ENCODE assay signal across 31 cellular contexts in genomic region chr1:102019530-102019929, GRCh38. TPM values are rescaled to one million over a fixed set of nuclear protein-coding genes. Genes with fewer than 3 reads are reported as not detected.
"Had no signal": no experiment of that assay in that cellular context is flagged by ENCODE, and none has a peak within 500 bp of the region (broad histone marks: within the 10 kb centered on the region; RNA-seq: fewer than 3 reads in every experiment).

No MANE protein-coding gene starts in this region.

- ATAC-seq: activated CD4-positive, alpha-beta T cell treated with anti-CD3 and anti-CD28 coated beads for 36 hours; activated CD8-positive, alpha-beta T cell treated with anti-CD3 and anti-CD28 coated beads, Interleukin-2, amount 10 ng/mL, durations not matched to agents 7 days and 5 days; activated naive CD4-positive, alpha-beta T cell treated with anti-CD3 and anti-CD28 coated beads, Interleukin-2, amount 50 U/mL, for 72 hours; activated T-cell treated with anti-CD3 and anti-CD28 coated beads, Interleukin-2, amount 50 U/mL, for 72 hours; foreskin keratinocyte; gastroesophageal sphincter; heart right ventricle had no signal

- H3K4me1 ChIP-seq: ascending aorta, breast epithelium, colonic mucosa, esophagus muscularis mucosa, foreskin keratinocyte, gastroesophageal sphincter, heart right ventricle had no signal

- H3K9me3 ChIP-seq: ascending aorta, colonic mucosa had no signal

- DNase-seq: activated CD4-positive, alpha-beta memory T cell treated with anti-CD3 and anti-CD28 coated beads for 36 hours; activated CD4-positive, alpha-beta T cell treated with anti-CD3 and anti-CD28 coated beads for 36 hours; activated CD4-positive, alpha-beta T cell treated with anti-CD3 and anti-CD28 coated beads, Interleukin-2, amount 10 ng/mL, durations not matched to agents 24 days and 14 days; activated CD4-positive, CD25-positive, alpha-beta regulatory T cell; activated CD4-positive, CD25-positive, alpha-beta regulatory T cell treated with anti-CD3 and anti-CD28 coated beads, Interleukin-2, amount 50 U/mL, for 72 hours; activated CD8-positive, alpha-beta memory T cell treated with anti-CD3 and anti-CD28 coated beads, Interleukin-2, amount 50 U/mL, for 48 hours; activated CD8-positive, alpha-beta T cell treated with anti-CD3 and anti-CD28 coated beads, Interleukin-2, amount 10 ng/mL, durations not matched to agents 7 days and 5 days; activated gamma-delta T cell; activated naive CD4-positive, alpha-beta T cell; activated naive CD4-positive, alpha-beta T cell treated with anti-CD3 and anti-CD28 coated beads, Interleukin-2, amount 10 ng/mL, durations not matched to agents 7 days and 5 days; activated naive CD8-positive, alpha-beta T cell treated with anti-CD3 and anti-CD28 coated beads, Interleukin-2, amount 10 ng/mL, durations not matched to agents 7 days and 5 days; activated T-cell treated with anti-CD3 and anti-CD28 coated beads for 4 hours; activated T-cell treated with anti-CD3 and anti-CD28 coated beads, Interleukin-2, amount 50 U/mL, for 24 hours; activated T-cell treated with anti-CD3 and anti-CD28 coated beads, Interleukin-2, amount 50 U/mL, for 72 hours; central memory CD4-positive, alpha-beta T cell; cerebellar nuclear complex; colonic mucosa; effector CD8-positive, alpha-beta T cell; erythroblast; foreskin keratinocyte; heart right ventricle; T-helper 2 cell had no signal

- H3K27ac ChIP-seq: ascending aorta, breast epithelium, cardiac muscle cell, colonic mucosa, esophagus muscularis mucosa, foreskin keratinocyte, gastroesophageal sphincter, heart right ventricle had no signal

- H3K36me3 ChIP-seq: ascending aorta, breast epithelium, cardiac muscle cell, colonic mucosa, esophagus muscularis mucosa, gastroesophageal sphincter, heart right ventricle had no signal

- H3K27me3 ChIP-seq: ascending aorta, breast epithelium, cardiac muscle cell, colonic mucosa, esophagus muscularis mucosa, foreskin keratinocyte, gastroesophageal sphincter, heart right ventricle had no signal

- H3K4me3 ChIP-seq: ascending aorta, breast epithelium, cardiac muscle cell, colonic mucosa, esophagus muscularis mucosa, gastroesophageal sphincter, heart right ventricle had no signal

RNA-seq across cellular contexts. Expression of gene OLFM3, which starts 22.8 kb away (rescaled TPM):
- total RNA-seq: activated CD4-positive, alpha-beta memory T cell treated with anti-CD3 and anti-CD28 coated beads for 36 hours; activated CD4-positive, alpha-beta T cell treated with anti-CD3 and anti-CD28 coated beads for 36 hours; activated CD4-positive, alpha-beta T cell treated with anti-CD3 and anti-CD28 coated beads, Interleukin-2, amount 10 ng/mL, durations not matched to agents 24 days and 14 days; activated CD8-positive, alpha-beta T cell treated with anti-CD3 and anti-CD28 coated beads, Interleukin-2, amount 10 ng/mL, durations not matched to agents 7 days and 5 days; activated naive CD4-positive, alpha-beta T cell treated with anti-CD3 and anti-CD28 coated beads, Interleukin-2, amount 50 U/mL, for 72 hours; activated naive CD8-positive, alpha-beta T cell treated with anti-CD3 and anti-CD28 coated beads, Interleukin-2, amount 10 ng/mL, durations not matched to agents 7 days and 5 days; activated T-cell treated with anti-CD3 and anti-CD28 coated beads, Interleukin-2, amount 50 U/mL, for 72 hours; ascending aorta; breast epithelium; cardiac muscle cell; dermis microvascular lymphatic vessel endothelial cell; foreskin keratinocyte; glomerular endothelial cell; T-helper 1 cell treated with Interleukin-12 subunit alpha and Interleukin-12 subunit beta and Interleukin-4 antibody, amounts not matched to agents 30 ng/mL and 1 ng/mL, for 36 hours had no signal
- polyA plus RNA-seq: cardiac muscle cell, foreskin keratinocyte, heart right ventricle had no signal
